Comparison of ENCODE assay signal across 19 cellular contexts in genomic region chr12:9606736-9607372, GRCh38. TPM values are rescaled to one million over a fixed set of nuclear protein-coding genes. Genes with fewer than 3 reads are reported as not detected.
"Had no signal": no experiment of that assay in that cellular context is flagged by ENCODE, and none has a peak within 500 bp of the region (broad histone marks: within the 10 kb centered on the region; RNA-seq: fewer than 3 reads in every experiment).

No MANE protein-coding gene starts in this region.

- H3K4me3 Mint-ChIP-seq: activated naive CD4-positive, alpha-beta T cell treated with anti-CD3 and anti-CD28 coated beads, Interleukin-2, amount 10 ng/mL, durations not matched to agents 7 days and 5 days; WTC11 had no signal

- DNase-seq: activated CD4-positive, alpha-beta T cell treated with anti-CD3 and anti-CD28 coated beads, Interleukin-2, amount 50 U/mL, for 1 hour; activated naive CD4-positive, alpha-beta T cell treated with anti-CD3 and anti-CD28 coated beads, Interleukin-2, amount 10 ng/mL, durations not matched to agents 7 days and 5 days; amniotic stem cell; colonic mucosa; foreskin keratinocyte; glutamatergic neuron; hypothalamus; mesenchymal stem cell; SJCRH30; stomach; testis; upper lobe of left lung had no signal

- H3K4me3 ChIP-seq: colonic mucosa, prostate gland, SJCRH30, stomach, testis, upper lobe of left lung had no signal

- H3K27me3 ChIP-seq: colonic mucosa, foreskin keratinocyte, SJCRH30, stomach, testis, upper lobe of left lung had no signal

- H3K9me3 ChIP-seq: colonic mucosa, prostate gland, SJCRH30, testis, upper lobe of left lung had no signal

- H3K27ac ChIP-seq: colonic mucosa, foreskin keratinocyte, prostate gland, SJCRH30, stomach, testis, upper lobe of left lung had no signal

- ATAC-seq: foreskin keratinocyte, sciatic nerve, WTC11 had no signal

- H3K27ac Mint-ChIP-seq: activated naive CD4-positive, alpha-beta T cell treated with anti-CD3 and anti-CD28 coated beads, Interleukin-2, amount 10 ng/mL, durations not matched to agents 7 days and 5 days; activated T-helper 2 cell treated with anti-CD3 and anti-CD28 coated beads, Interferon-gamma antibody, Interleukin-2, Interleukin-4, amounts not matched to agents 10 μg/mL and 5 μg/mL and 100 μg/mL, durations not matched to agents 14 hours and 24 hours and 36 hours; WTC11 had no signal

- H3K36me3 ChIP-seq: colonic mucosa, prostate gland, SJCRH30, stomach, upper lobe of left lung had no signal

- H3K4me1 ChIP-seq: colonic mucosa, foreskin keratinocyte, prostate gland, SJCRH30, stomach, testis, upper lobe of left lung had no signal

- H3K4me1 Mint-ChIP-seq: WTC11 had no signal

RNA-seq across cellular contexts. Expression of gene KLRB1, which starts 0.9 kb away (rescaled TPM):
- total RNA-seq: foreskin keratinocyte, kidney epithelial cell, osteoblast, SJCRH30, WTC11 had no signal
- polyA plus RNA-seq: foreskin keratinocyte, neural cell had no signal
